ENCODE assay signal across 11 cellular contexts in genomic region chr1:42960693-42961559, GRCh38. TPM values are rescaled to one million over a fixed set of nuclear protein-coding genes. Genes with fewer than 3 reads are reported as not detected.
DNase-seq lines count a peak whose midpoint lies in the region; ATAC-seq, FAIRE-seq and TF ChIP-seq lines count a peak whose summit lies in the region.
"Had no signal": no experiment of that assay in that cellular context is flagged by ENCODE, and none has a peak within 500 bp of the region (broad histone marks: within the 10 kb centered on the region; RNA-seq: fewer than 3 reads in every experiment).

No MANE protein-coding gene starts in this region.

- H3K36me3 Mint-ChIP-seq in progenitor cell of endocrine pancreas (ENCODE audit: insufficient read depth) = no peaks in the 10 kb centered on the region

- peaks cover 43% of the 10 kb centered on the region for H3K27me3 Mint-ChIP-seq in progenitor cell of endocrine pancreas

- peak overlapping the region; percentile 46 for H3K27ac Mint-ChIP-seq in progenitor cell of endocrine pancreas

- H3K27me3 ChIP-seq in RWPE2 (ENCODE audit: insufficient read depth, poor library complexity, severe bottlenecking) (no peaks in the 10 kb centered on the region), gastroesophageal sphincter (no peaks in the 10 kb centered on the region)
- H3K27me3 ChIP-seq: adrenal gland had no signal

- TF ChIP-seq EP300 in gastroesophageal sphincter (IDR thresholded peaks at IDR 0.05) = no peak

- TF ChIP-seq CTCF in RWPE2 (IDR thresholded peaks at IDR 0.05; ENCODE audit: poor library complexity, severe bottlenecking) (no peak), gastroesophageal sphincter (IDR thresholded peaks at IDR 0.05) (no peak), progenitor cell of endocrine pancreas (IDR thresholded peaks at IDR 0.05; ENCODE audit: unreplicated experiment) (no peak)

- H3K4me3 Mint-ChIP-seq in progenitor cell of endocrine pancreas (ENCODE audit: low read depth) = no peak overlapping the region

- H3K9me3 Mint-ChIP-seq in progenitor cell of endocrine pancreas (ENCODE audit: low read depth) = no peaks in the 10 kb centered on the region

- H3K36me3 ChIP-seq in RWPE2 (ENCODE audit: low read depth) (peaks cover 20% of the 10 kb centered on the region), gastroesophageal sphincter (no peaks in the 10 kb centered on the region)
- H3K36me3 ChIP-seq: adrenal gland had no signal

- ATAC-seq in RWPE2 (ENCODE audit: low read depth) (no peak), gastroesophageal sphincter (no peak), HG03280 (IDR thresholded peaks at IDR 0.05; ENCODE audit: unreplicated experiment) (no peak)
- ATAC-seq: sciatic nerve had no signal

- FAIRE-seq in GM12892 (lab: Jason Lieb, UNC) = peak; percentile 36

- peaks cover 38% of the 10 kb centered on the region for H3K4me1 Mint-ChIP-seq in progenitor cell of endocrine pancreas (ENCODE audit: low read depth)

- H3K27ac ChIP-seq in RWPE2 (ENCODE audit: poor library complexity, severe bottlenecking) (peak overlapping the region; percentile 91), gastroesophageal sphincter (peak overlapping the region in 3 of 4 donors; percentile 74 to 91 (median 78))
- H3K27ac ChIP-seq: adrenal gland had no signal

- WGBS in gastroesophageal sphincter (ENCODE audit: low coverage in 1 of 2), 2 donors = 79 to 86% methylated on average over 2 to 8 of the region's 10 CpGs

- DNase-seq in GM12892 (ENCODE audit: insufficient read length) = no peak
- no peak for DNase-seq in RWPE2 (ENCODE audit: low spot score)
- no peak for DNase-seq in progenitor cell of endocrine pancreas (ENCODE audit: low spot score, unreplicated experiment)
- DNase-seq in SKM-1 (lab: John Stamatoyannopoulos, UW; ENCODE audit: unreplicated experiment) = no peak
- no peak for DNase-seq in D341Med (ENCODE audit: low spot score)
- no peak for DNase-seq in NCI-H2196 (lab: John Stamatoyannopoulos, UW; ENCODE audit: unreplicated experiment)
- DNase-seq: adrenal gland, NCI-H2107 had no signal

- H3K4me3 ChIP-seq in RWPE2 (ENCODE audit: severe bottlenecking) = no peak overlapping the region
- no peak overlapping the region for H3K4me3 ChIP-seq in gastroesophageal sphincter
- H3K4me3 ChIP-seq: adrenal gland had no signal

- no peaks in the 10 kb centered on the region for H3K9me3 ChIP-seq in RWPE2 (ENCODE audit: severe bottlenecking)
- no peaks in the 10 kb centered on the region for H3K9me3 ChIP-seq in gastroesophageal sphincter
- H3K9me3 ChIP-seq: adrenal gland had no signal

- H3K4me1 ChIP-seq in RWPE2 (ENCODE audit: insufficient read depth, poor library complexity, severe bottlenecking) (peaks cover 34% of the 10 kb centered on the region), gastroesophageal sphincter (peaks cover 0 to 68% (median 18%) of the 10 kb centered on the region in 3 donors)

- TF ChIP-seq POLR2A in GM12892 (IDR thresholded peaks at IDR 0.05; ENCODE audit: low read depth, low read length) = no peak
- TF ChIP-seq POLR2A in gastroesophageal sphincter (IDR thresholded peaks at IDR 0.05) = no peak

RNA-seq across cellular contexts. Expression of gene SLC2A1, which starts 2.3 kb away (rescaled TPM):
- 45.9 TPM for polyA plus RNA-seq in GM12892 (2012; ENCODE audit: missing spikeins)
- total RNA-seq in gastroesophageal sphincter (100 to 1,000 TPM in 1 of 4 donors, 10 to 100 TPM in 3; 23.5 to 106 (median 45.9) TPM), progenitor cell of endocrine pancreas (49.7 and 54.7 TPM in 2 replicates)
